In genomic region chr7:135684699-135685098, GRCh38 we compare ENCODE assay signal across 19 cellular contexts. TPM values are rescaled to one million over a fixed set of nuclear protein-coding genes. Genes with fewer than 3 reads are reported as not detected.
DNase-seq lines count a peak whose midpoint lies in the region; ATAC-seq and TF ChIP-seq lines count a peak whose summit lies in the region.
"Had no signal": no experiment of that assay in that cellular context is flagged by ENCODE, and none has a peak within 500 bp of the region (broad histone marks: within the 10 kb centered on the region; RNA-seq: fewer than 3 reads in every experiment).

No MANE protein-coding gene starts in this region.

- H3K9me3 Mint-ChIP-seq in mesothelial cell of epicardium = no peaks in the 10 kb centered on the region
- no peaks in the 10 kb centered on the region for H3K9me3 Mint-ChIP-seq in stimulated activated effector memory CD8-positive, alpha-beta T cell treated with anti-CD3 and anti-CD28 coated beads, Interleukin-12 subunit alpha, Interleukin-12 subunit beta, amount 100 ng/mL, for 72 hours
- H3K9me3 Mint-ChIP-seq: H9 had no signal

- peak overlapping the region; percentile 63 for H3K27ac Mint-ChIP-seq in mesothelial cell of epicardium
- H3K27ac Mint-ChIP-seq in stimulated activated effector memory CD8-positive, alpha-beta T cell treated with anti-CD3 and anti-CD28 coated beads, Interleukin-12 subunit alpha, Interleukin-12 subunit beta, amount 100 ng/mL, for 72 hours = peak overlapping the region; percentile 12
- H3K27ac Mint-ChIP-seq: H9 had no signal

- ATAC-seq in stimulated activated effector memory CD8-positive, alpha-beta T cell treated with anti-CD3 and anti-CD28 coated beads, Interleukin-12 subunit alpha, Interleukin-12 subunit beta, amount 100 ng/mL, for 72 hours = no peak
- ATAC-seq in HG02852 (IDR thresholded peaks at IDR 0.05; ENCODE audit: unreplicated experiment) = no peak

- peaks cover 12% of the 10 kb centered on the region for H3K4me1 Mint-ChIP-seq in mesothelial cell of epicardium
- H3K4me1 Mint-ChIP-seq in stimulated activated effector memory CD8-positive, alpha-beta T cell treated with anti-CD3 and anti-CD28 coated beads, Interleukin-12 subunit alpha, Interleukin-12 subunit beta, amount 100 ng/mL, for 72 hours = peaks cover 6% of the 10 kb centered on the region

- H3K27me3 Mint-ChIP-seq in mesothelial cell of epicardium (ENCODE audit: low read depth) = no peaks in the 10 kb centered on the region

- peaks cover 15% of the 10 kb centered on the region for H3K36me3 Mint-ChIP-seq in mesothelial cell of epicardium
- peaks cover 7% of the 10 kb centered on the region for H3K36me3 Mint-ChIP-seq in stimulated activated effector memory CD8-positive, alpha-beta T cell treated with anti-CD3 and anti-CD28 coated beads, Interleukin-12 subunit alpha, Interleukin-12 subunit beta, amount 100 ng/mL, for 72 hours

- no peak overlapping the region for H3K4me3 Mint-ChIP-seq in mesothelial cell of epicardium
- H3K4me3 Mint-ChIP-seq in stimulated activated effector memory CD8-positive, alpha-beta T cell treated with anti-CD3 and anti-CD28 coated beads, Interleukin-12 subunit alpha, Interleukin-12 subunit beta, amount 100 ng/mL, for 72 hours = no peak overlapping the region
- H3K4me3 Mint-ChIP-seq: H9 had no signal

- no peak for TF ChIP-seq CTCF in mesothelial cell of epicardium (IDR thresholded peaks at IDR 0.05; ENCODE audit: unreplicated experiment)

- DNase-seq in M059J (ENCODE audit: low read depth) (peak; percentile 30), dermis blood vessel endothelial cell (peak; percentile 37), mesothelial cell of epicardium (ENCODE audit: low spot score in 2 of 2, unreplicated experiment in 2 of 2) (no peak), UCSD-AML1 (lab: John Stamatoyannopoulos, UW; ENCODE audit: unreplicated experiment) (no peak), COLO829 (ENCODE audit: low spot score) (no peak)
- DNase-seq in stimulated activated effector memory CD8-positive, alpha-beta T cell treated with anti-CD3 and anti-CD28 coated beads, Interleukin-12 subunit alpha, Interleukin-12 subunit beta, amount 100 ng/mL, for 72 hours (ENCODE audit: low spot score in 2 of 2) = no peak
- DNase-seq: DMS79, H9, NCI-H1105, NCI-H146, NCI-H2081, NCI-H2171, NCI-H524 treated with DMSO at 0.1 percent for 48 hours, NCI-H82, Peyer's patch, SJCRH30 had no signal

RNA-seq across cellular contexts. Expression of gene STMP1, which starts 22.4 kb away (rescaled TPM):
- 29.5 and 34.0 TPM in 2 replicates for total RNA-seq in M059J (2014; rRNA removed; shearing (Covaris generic))
- total RNA-seq in dermis blood vessel endothelial cell (7.3 and 7.9 TPM in 2 replicates), mesothelial cell of epicardium (46.3 to 48.6 TPM (median 47.7 TPM) in 3 replicates)

RNA-seq across cellular contexts. Expression of gene SLC13A4, which starts 43.3 kb away (rescaled TPM):
- total RNA-seq in M059J (2014; rRNA removed; shearing (Covaris generic)) = 0.52 TPM in 1 of 2 replicates, not detected in the other
- total RNA-seq in dermis blood vessel endothelial cell = not detected in 2 replicates
- 0.09 to 0.14 TPM in 2 of 3 replicates, not detected in the other for total RNA-seq in mesothelial cell of epicardium
- total RNA-seq: HT1080, OCI-LY7, Peyer's patch had no signal

Comparison
In these comparisons a context has a peak if more than half of its experiments do, and no peak if none do; other contexts are left out.
1. DNase-seq: peak in M059J (single experiment) and dermis blood vessel endothelial cell (single experiment); none in mesothelial cell of epicardium (0 of 2), stimulated activated effector memory CD8-positive, alpha-beta T cell treated with anti-CD3 and anti-CD28 coated beads, Interleukin-12 subunit alpha, Interleukin-12 subunit beta, amount 100 ng/mL, for 72 hours (0 of 2), UCSD-AML1 (single experiment) and COLO829 (single experiment).